Comparison of ENCODE assay signal across 1 cellular context in the genomic region with DNA sequence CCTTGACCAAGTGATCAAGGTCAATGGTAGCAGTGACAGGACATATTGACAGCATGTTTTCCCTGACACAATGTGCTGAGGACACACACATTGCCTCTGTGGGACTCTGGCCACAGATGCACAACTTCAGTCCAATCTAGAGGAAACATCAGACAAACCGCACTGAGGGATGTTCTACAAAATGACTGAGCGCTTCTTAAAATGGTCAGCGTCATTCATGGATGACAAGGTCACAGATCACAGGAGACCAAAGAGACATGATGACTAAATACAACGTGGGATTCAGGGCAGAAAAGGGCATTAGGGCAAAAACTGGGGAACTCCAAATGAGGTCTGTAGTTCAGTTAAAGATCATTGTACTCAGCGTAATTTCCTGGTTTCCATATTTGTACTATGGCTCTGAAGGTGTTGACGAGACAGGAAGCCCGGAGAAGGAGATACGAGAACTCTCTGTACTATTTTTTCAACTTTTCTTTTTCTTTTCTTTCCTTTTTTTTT.
TF ChIP-seq lines count a peak whose summit lies in the region.

No MANE protein-coding gene starts in this region.

TF ChIP-seq in HepG2, 621 proteins besides CTCF, POLR2A, EP300 and RAD21:
- TF ChIP-seq TBL1XR1 (IDR thresholded peaks at IDR 0.05; ENCODE audit: borderline replicate concordance, low read length, partially characterized antibody) (no peak), CBFB (CRISPR knock-in tag; IDR thresholded peaks at IDR 0.05) (no peak), PHF20 (CRISPR knock-in tag; IDR thresholded peaks at IDR 0.05) (no peak), ZNF629 (CRISPR knock-in tag; conservative IDR thresholded peaks at IDR 0.05) (no peak), RBM22 (optimal IDR thresholded peaks at IDR 0.05; ENCODE audit: low read length) (no peak), CBX1 (IDR thresholded peaks at IDR 0.05; ENCODE audit: low read depth) (no peak), HCFC1 (IDR thresholded peaks at IDR 0.05; ENCODE audit: low read depth, low read length) (no peak), CC2D1A (CRISPR knock-in tag; IDR thresholded peaks at IDR 0.05) (no peak), ISL2 (CRISPR knock-in tag; IDR thresholded peaks at IDR 0.05) (no peak), CBX2 (IDR thresholded peaks at IDR 0.05; ENCODE audit: low read depth, low read length) (no peak), CBX2 (CRISPR knock-in tag; IDR thresholded peaks at IDR 0.05; ENCODE audit: low read depth) (no peak), SAP130 (CRISPR knock-in tag; IDR thresholded peaks at IDR 0.05; ENCODE audit: low read depth) (peak; percentile 19; the same call in 1 of the 2 replicates), RARA (CRISPR knock-in tag; IDR thresholded peaks at IDR 0.05) (peak; percentile 50), STAG1 (CRISPR knock-in tag; IDR thresholded peaks at IDR 0.05) (no peak), CREB1 (IDR thresholded peaks at IDR 0.05) (peak; percentile 63; the same call in 1 of the 2 replicates), CREB1 (CRISPR knock-in tag; IDR thresholded peaks at IDR 0.05) (no peak), ZNF782 (CRISPR knock-in tag; IDR thresholded peaks at IDR 0.05; ENCODE audit: borderline replicate concordance) (no peak), ZNF713 (CRISPR knock-in tag; IDR thresholded peaks at IDR 0.05) (no peak), MLLT10 (CRISPR knock-in tag; IDR thresholded peaks at IDR 0.05) (no peak), NONO (IDR thresholded peaks at IDR 0.05) (no peak), NONO (CRISPR knock-in tag; conservative IDR thresholded peaks at IDR 0.05) (no peak), ZBTB21 (CRISPR knock-in tag; IDR thresholded peaks at IDR 0.05) (no peak), ZFP90 (CRISPR knock-in tag; IDR thresholded peaks at IDR 0.05; ENCODE audit: borderline replicate concordance) (no peak), ZNF282 (IDR thresholded peaks at IDR 0.05; ENCODE audit: partially characterized antibody) (no peak), ZC3H13 (CRISPR knock-in tag; IDR thresholded peaks at IDR 0.05) (no peak), DNMT1 (CRISPR knock-in tag; IDR thresholded peaks at IDR 0.05) (no peak), SRSF4 (IDR thresholded peaks at IDR 0.05; ENCODE audit: low read depth, low read length, poor library complexity, severe bottlenecking) (no peak), ZNF703 (CRISPR knock-in tag; IDR thresholded peaks at IDR 0.05; ENCODE audit: borderline replicate concordance) (no peak), ATF1 (CRISPR knock-in tag; IDR thresholded peaks at IDR 0.05) (no peak), ESRRA (CRISPR knock-in tag; IDR thresholded peaks at IDR 0.05; ENCODE audit: low read depth) (0 out of 2 replicates have a peak, but pooled peaks have one; percentile 33), POLR2AphosphoS2 (IDR thresholded peaks at IDR 0.05; ENCODE audit: low read depth, low read length) (no peak), NR2F6 (IDR thresholded peaks at IDR 0.05) (0 out of 2 replicates have a peak, but pooled peaks have one; percentile 12), NR2F6 (CRISPR knock-in tag; IDR thresholded peaks at IDR 0.05) (no peak), ZNF546 (CRISPR knock-in tag; conservative IDR thresholded peaks at IDR 0.05) (no peak), ZNF101 (CRISPR knock-in tag; IDR thresholded peaks at IDR 0.05; ENCODE audit: borderline replicate concordance, low read depth) (no peak), ZNF790 (CRISPR knock-in tag; IDR thresholded peaks at IDR 0.05; ENCODE audit: borderline replicate concordance) (no peak), ZFP36L2 (CRISPR knock-in tag; IDR thresholded peaks at IDR 0.05) (no peak)
- TF ChIP-seq, protein P1, sequence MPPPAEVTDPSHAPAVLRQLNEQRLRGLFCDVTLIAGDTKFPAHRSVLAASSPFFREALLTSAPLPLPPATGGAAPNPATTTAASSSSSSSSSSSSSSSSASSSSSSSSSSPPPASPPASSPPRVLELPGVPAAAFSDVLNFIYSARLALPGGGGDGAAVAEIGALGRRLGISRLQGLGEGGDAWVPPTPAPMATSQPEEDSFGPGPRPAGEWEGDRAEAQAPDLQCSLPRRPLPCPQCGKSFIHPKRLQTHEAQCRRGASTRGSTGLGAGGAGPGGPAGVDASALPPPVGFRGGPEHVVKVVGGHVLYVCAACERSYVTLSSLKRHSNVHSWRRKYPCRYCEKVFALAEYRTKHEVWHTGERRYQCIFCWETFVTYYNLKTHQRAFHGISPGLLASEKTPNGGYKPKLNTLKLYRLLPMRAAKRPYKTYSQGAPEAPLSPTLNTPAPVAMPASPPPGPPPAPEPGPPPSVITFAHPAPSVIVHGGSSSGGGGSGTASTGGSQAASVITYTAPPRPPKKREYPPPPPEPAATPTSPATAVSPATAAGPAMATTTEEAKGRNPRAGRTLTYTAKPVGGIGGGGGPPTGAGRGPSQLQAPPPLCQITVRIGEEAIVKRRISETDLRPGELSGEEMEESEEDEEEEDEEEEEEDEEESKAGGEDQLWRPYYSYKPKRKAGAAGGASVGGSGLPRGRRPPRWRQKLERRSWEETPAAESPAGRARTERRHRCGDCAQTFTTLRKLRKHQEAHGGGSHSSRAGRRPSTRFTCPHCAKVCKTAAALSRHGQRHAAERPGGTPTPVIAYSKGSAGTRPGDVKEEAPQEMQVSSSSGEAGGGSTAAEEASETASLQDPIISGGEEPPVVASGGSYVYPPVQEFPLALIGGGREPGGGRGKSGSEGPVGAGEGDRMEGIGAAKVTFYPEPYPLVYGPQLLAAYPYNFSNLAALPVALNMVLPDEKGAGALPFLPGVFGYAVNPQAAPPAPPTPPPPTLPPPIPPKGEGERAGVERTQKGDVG (CRISPR knock-in tag; IDR thresholded peaks at IDR 0.05; ENCODE audit: borderline replicate concordance) = no peak
- TF ChIP-seq, protein P2, sequence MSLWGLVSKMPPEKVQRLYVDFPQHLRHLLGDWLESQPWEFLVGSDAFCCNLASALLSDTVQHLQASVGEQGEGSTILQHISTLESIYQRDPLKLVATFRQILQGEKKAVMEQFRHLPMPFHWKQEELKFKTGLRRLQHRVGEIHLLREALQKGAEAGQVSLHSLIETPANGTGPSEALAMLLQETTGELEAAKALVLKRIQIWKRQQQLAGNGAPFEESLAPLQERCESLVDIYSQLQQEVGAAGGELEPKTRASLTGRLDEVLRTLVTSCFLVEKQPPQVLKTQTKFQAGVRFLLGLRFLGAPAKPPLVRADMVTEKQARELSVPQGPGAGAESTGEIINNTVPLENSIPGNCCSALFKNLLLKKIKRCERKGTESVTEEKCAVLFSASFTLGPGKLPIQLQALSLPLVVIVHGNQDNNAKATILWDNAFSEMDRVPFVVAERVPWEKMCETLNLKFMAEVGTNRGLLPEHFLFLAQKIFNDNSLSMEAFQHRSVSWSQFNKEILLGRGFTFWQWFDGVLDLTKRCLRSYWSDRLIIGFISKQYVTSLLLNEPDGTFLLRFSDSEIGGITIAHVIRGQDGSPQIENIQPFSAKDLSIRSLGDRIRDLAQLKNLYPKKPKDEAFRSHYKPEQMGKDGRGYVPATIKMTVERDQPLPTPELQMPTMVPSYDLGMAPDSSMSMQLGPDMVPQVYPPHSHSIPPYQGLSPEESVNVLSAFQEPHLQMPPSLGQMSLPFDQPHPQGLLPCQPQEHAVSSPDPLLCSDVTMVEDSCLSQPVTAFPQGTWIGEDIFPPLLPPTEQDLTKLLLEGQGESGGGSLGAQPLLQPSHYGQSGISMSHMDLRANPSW (CRISPR knock-in tag; IDR thresholded peaks at IDR 0.05; ENCODE audit: borderline replicate concordance) = no peak
- TF ChIP-seq, protein P3, sequence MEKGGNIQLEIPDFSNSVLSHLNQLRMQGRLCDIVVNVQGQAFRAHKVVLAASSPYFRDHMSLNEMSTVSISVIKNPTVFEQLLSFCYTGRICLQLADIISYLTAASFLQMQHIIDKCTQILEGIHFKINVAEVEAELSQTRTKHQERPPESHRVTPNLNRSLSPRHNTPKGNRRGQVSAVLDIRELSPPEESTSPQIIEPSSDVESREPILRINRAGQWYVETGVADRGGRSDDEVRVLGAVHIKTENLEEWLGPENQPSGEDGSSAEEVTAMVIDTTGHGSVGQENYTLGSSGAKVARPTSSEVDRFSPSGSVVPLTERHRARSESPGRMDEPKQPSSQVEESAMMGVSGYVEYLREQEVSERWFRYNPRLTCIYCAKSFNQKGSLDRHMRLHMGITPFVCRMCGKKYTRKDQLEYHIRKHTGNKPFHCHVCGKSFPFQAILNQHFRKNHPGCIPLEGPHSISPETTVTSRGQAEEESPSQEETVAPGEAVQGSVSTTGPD (CRISPR knock-in tag; IDR thresholded peaks at IDR 0.05) = no peak
- TF ChIP-seq, protein P4, sequence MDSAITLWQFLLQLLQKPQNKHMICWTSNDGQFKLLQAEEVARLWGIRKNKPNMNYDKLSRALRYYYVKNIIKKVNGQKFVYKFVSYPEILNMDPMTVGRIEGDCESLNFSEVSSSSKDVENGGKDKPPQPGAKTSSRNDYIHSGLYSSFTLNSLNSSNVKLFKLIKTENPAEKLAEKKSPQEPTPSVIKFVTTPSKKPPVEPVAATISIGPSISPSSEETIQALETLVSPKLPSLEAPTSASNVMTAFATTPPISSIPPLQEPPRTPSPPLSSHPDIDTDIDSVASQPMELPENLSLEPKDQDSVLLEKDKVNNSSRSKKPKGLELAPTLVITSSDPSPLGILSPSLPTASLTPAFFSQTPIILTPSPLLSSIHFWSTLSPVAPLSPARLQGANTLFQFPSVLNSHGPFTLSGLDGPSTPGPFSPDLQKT (CRISPR knock-in tag; IDR thresholded peaks at IDR 0.05; ENCODE audit: borderline replicate concordance) = no peak
- TF ChIP-seq, protein P5, sequence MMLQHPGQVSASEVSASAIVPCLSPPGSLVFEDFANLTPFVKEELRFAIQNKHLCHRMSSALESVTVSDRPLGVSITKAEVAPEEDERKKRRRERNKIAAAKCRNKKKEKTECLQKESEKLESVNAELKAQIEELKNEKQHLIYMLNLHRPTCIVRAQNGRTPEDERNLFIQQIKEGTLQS (CRISPR knock-in tag; IDR thresholded peaks at IDR 0.05) = no peak
- TF ChIP-seq, protein P6, sequence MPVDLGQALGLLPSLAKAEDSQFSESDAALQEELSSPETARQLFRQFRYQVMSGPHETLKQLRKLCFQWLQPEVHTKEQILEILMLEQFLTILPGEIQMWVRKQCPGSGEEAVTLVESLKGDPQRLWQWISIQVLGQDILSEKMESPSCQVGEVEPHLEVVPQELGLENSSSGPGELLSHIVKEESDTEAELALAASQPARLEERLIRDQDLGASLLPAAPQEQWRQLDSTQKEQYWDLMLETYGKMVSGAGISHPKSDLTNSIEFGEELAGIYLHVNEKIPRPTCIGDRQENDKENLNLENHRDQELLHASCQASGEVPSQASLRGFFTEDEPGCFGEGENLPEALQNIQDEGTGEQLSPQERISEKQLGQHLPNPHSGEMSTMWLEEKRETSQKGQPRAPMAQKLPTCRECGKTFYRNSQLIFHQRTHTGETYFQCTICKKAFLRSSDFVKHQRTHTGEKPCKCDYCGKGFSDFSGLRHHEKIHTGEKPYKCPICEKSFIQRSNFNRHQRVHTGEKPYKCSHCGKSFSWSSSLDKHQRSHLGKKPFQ (CRISPR knock-in tag; IDR thresholded peaks at IDR 0.05; ENCODE audit: insufficient replicate concordance) = no peak
- TF ChIP-seq, protein P7, sequence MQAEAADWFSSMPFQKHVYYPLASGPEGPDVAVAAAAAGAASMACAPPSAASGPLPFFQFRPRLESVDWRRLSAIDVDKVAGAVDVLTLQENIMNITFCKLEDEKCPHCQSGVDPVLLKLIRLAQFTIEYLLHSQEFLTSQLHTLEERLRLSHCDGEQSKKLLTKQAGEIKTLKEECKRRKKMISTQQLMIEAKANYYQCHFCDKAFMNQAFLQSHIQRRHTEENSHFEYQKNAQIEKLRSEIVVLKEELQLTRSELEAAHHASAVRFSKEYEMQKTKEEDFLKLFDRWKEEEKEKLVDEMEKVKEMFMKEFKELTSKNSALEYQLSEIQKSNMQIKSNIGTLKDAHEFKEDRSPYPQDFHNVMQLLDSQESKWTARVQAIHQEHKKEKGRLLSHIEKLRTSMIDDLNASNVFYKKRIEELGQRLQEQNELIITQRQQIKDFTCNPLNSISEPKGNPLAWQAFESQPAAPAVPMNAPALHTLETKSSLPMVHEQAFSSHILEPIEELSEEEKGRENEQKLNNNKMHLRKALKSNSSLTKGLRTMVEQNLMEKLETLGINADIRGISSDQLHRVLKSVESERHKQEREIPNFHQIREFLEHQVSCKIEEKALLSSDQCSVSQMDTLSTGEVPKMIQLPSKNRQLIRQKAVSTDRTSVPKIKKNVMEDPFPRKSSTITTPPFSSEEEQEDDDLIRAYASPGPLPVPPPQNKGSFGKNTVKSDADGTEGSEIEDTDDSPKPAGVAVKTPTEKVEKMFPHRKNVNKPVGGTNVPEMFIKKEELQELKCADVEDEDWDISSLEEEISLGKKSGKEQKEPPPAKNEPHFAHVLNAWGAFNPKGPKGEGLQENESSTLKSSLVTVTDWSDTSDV (CRISPR knock-in tag; IDR thresholded peaks at IDR 0.05) = no peak
- TF ChIP-seq, protein P8, sequence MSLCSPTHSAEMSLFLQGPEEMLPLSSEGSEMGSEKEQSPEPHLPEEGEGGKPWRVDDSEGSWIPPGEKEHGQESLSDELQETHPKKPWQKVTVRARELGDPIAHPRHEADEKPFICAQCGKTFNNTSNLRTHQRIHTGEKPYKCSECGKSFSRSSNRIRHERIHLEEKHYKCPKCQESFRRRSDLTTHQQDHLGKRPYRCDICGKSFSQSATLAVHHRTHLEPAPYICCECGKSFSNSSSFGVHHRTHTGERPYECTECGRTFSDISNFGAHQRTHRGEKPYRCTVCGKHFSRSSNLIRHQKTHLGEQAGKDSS (CRISPR knock-in tag; IDR thresholded peaks at IDR 0.05; ENCODE audit: borderline replicate concordance, low read depth) = no peak
- TF ChIP-seq, protein P9, sequence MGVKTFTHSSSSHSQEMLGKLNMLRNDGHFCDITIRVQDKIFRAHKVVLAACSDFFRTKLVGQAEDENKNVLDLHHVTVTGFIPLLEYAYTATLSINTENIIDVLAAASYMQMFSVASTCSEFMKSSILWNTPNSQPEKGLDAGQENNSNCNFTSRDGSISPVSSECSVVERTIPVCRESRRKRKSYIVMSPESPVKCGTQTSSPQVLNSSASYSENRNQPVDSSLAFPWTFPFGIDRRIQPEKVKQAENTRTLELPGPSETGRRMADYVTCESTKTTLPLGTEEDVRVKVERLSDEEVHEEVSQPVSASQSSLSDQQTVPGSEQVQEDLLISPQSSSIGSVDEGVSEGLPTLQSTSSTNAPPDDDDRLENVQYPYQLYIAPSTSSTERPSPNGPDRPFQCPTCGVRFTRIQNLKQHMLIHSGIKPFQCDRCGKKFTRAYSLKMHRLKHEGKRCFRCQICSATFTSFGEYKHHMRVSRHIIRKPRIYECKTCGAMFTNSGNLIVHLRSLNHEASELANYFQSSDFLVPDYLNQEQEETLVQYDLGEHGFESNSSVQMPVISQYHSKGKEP (CRISPR knock-in tag; IDR thresholded peaks at IDR 0.05) = no peak
